Comparison of ENCODE assay signal across 17 cellular contexts in genomic region chrX:86103061-86103460, GRCh38. TPM values are rescaled to one million over a fixed set of nuclear protein-coding genes. Genes with fewer than 3 reads are reported as not detected.
DNase-seq lines count a peak whose midpoint lies in the region; ATAC-seq and TF ChIP-seq lines count a peak whose summit lies in the region.
"Had no signal": no experiment of that assay in that cellular context is flagged by ENCODE, and none has a peak within 500 bp of the region (broad histone marks: within the 10 kb centered on the region; RNA-seq: fewer than 3 reads in every experiment).

No MANE protein-coding gene starts in this region.

- H3K27ac Mint-ChIP-seq in naive thymus-derived CD8-positive, alpha-beta T cell: no peak overlapping the region
- H3K27ac Mint-ChIP-seq: B cell; CD8-positive, alpha-beta T cell; H9 had no signal

- peaks cover 2% of the 10 kb centered on the region for H3K9me3 ChIP-seq in mammary epithelial cell (replicated peaks; ENCODE audit: insufficient read depth, low read length)

- H3K4me3 Mint-ChIP-seq in naive thymus-derived CD8-positive, alpha-beta T cell: no peak overlapping the region
- H3K4me3 Mint-ChIP-seq: B cell; CD8-positive, alpha-beta T cell; H9 had no signal

- dilution Hi-C loops in mammary epithelial cell (cut with HindIII; ENCODE audit: low sequenced_read_pairs): no loop called here

- no peak overlapping the region for H3K9ac ChIP-seq in mammary epithelial cell (ENCODE audit: insufficient read depth, low read length)
- H3K9ac ChIP-seq: BLaER1 treated with 17β-estradiol and CSF1 and Interleukin-3, amounts not matched to agents 10 nM and 100 nM had no signal

- H3K9me3 Mint-ChIP-seq in naive thymus-derived CD8-positive, alpha-beta T cell: no peaks in the 10 kb centered on the region
- H3K9me3 Mint-ChIP-seq: CD8-positive, alpha-beta T cell had no signal

- H2AFZ ChIP-seq in mammary epithelial cell (ENCODE audit: low read depth, low read length): no peak overlapping the region

- ATAC-seq in GM21723 (IDR thresholded peaks at IDR 0.05; ENCODE audit: unreplicated experiment) (no peak), GM19397 (IDR thresholded peaks at IDR 0.05; ENCODE audit: unreplicated experiment) (no peak)
- ATAC-seq in naive thymus-derived CD8-positive, alpha-beta T cell: no peak
- ATAC-seq: CD8-positive, alpha-beta T cell had no signal

- H3K27ac ChIP-seq in mammary epithelial cell (ENCODE audit: insufficient read depth, low read depth, low read length): no peak overlapping the region
- H3K27ac ChIP-seq: BLaER1 treated with 17β-estradiol and CSF1 and Interleukin-3, amounts not matched to agents 10 nM and 100 nM had no signal

- H3K4me3 ChIP-seq in mammary epithelial cell (replicated peaks in 1 of 3; ENCODE audit: insufficient read depth in 1 of 3, low read depth in 2 of 3, low read length in 3 of 3): no peak overlapping the region
- H3K4me3 ChIP-seq: BLaER1 treated with 17β-estradiol and CSF1 and Interleukin-3, amounts not matched to agents 10 nM and 100 nM had no signal

- TF ChIP-seq CTCF in mammary epithelial cell (conservative IDR thresholded peaks at IDR 0.05 in 1 of 2, IDR thresholded peaks at IDR 0.05 in 1 of 2; ENCODE audit: extremely low read depth in 1 of 2, insufficient read depth in 1 of 2, low read depth in 1 of 2, low read length in 2 of 2): no peak

- CTCF ChIA-PET in mammary epithelial cell (lab: Charles Lee; ENCODE audit: low non-redundant PET): no interaction called here

- H3K27me3 ChIP-seq in mammary epithelial cell (ENCODE audit: insufficient read depth, low read length): no peaks in the 10 kb centered on the region

- BruUV-seq in mammary epithelial cell (replicated peaks; lab: Mats Ljungman, UMichigan): no TSS peak

- 0% methylated on average over 1 of the region's 1 CpG for WGBS in mammary epithelial cell (ENCODE audit: low coverage, missing lambda C conversion rate)

- DNase-seq in ELF-1 (ENCODE audit: low read depth, low spot score): peak; percentile 24
- peak; percentile 42 for DNase-seq in mammary epithelial cell
- DNase-seq in epidermal melanocyte (ENCODE audit: insufficient read length, low spot score): peak; percentile 12
- peak; percentile 83 for DNase-seq in foreskin melanocyte
- no peak for DNase-seq in NCI-H748 (lab: John Stamatoyannopoulos, UW; ENCODE audit: unreplicated experiment)
- DNase-seq in naive thymus-derived CD8-positive, alpha-beta T cell: no peak
- DNase-seq: 8988T; Calu3; CD8-positive, alpha-beta T cell; GDM1; H9 had no signal

- H4K20me1 ChIP-seq in mammary epithelial cell (ENCODE audit: insufficient read depth, low read length): no peaks in the 10 kb centered on the region
- H4K20me1 ChIP-seq: BLaER1 treated with 17β-estradiol and CSF1 and Interleukin-3, amounts not matched to agents 10 nM and 100 nM had no signal

- H3K79me2 ChIP-seq in mammary epithelial cell (ENCODE audit: insufficient read depth, low read length): no peaks in the 10 kb centered on the region

- H3K27me3 Mint-ChIP-seq in naive thymus-derived CD8-positive, alpha-beta T cell: peaks cover 0 to 10% (median 0%) of the 10 kb centered on the region in 5 donors
- H3K27me3 Mint-ChIP-seq: B cell had no signal

- H3K36me3 Mint-ChIP-seq in naive thymus-derived CD8-positive, alpha-beta T cell: no peaks in the 10 kb centered on the region
- H3K36me3 Mint-ChIP-seq: CD8-positive, alpha-beta T cell had no signal

- intact Hi-C loops in mammary epithelial cell (cut with micrococcal nuclease): no loop called here

- H3K36me3 ChIP-seq in mammary epithelial cell (ENCODE audit: insufficient read depth, low read length): no peaks in the 10 kb centered on the region
- H3K36me3 ChIP-seq: BLaER1 treated with 17β-estradiol and CSF1 and Interleukin-3, amounts not matched to agents 10 nM and 100 nM had no signal

- POLR2A ChIA-PET in naive thymus-derived CD8-positive, alpha-beta T cell (lab: Charles Lee): no interaction called here

- in situ Hi-C loops in mammary epithelial cell (cut with MboI; ENCODE audit: low sequenced_read_pairs in 2 of 2): no loop called here

- no peaks in the 10 kb centered on the region for H3K4me1 ChIP-seq in mammary epithelial cell (ENCODE audit: insufficient read depth, low read length)
- H3K4me1 ChIP-seq: BLaER1 treated with 17β-estradiol and CSF1 and Interleukin-3, amounts not matched to agents 10 nM and 100 nM had no signal

- no peaks in the 10 kb centered on the region for H3K4me1 Mint-ChIP-seq in naive thymus-derived CD8-positive, alpha-beta T cell
- H3K4me1 Mint-ChIP-seq: B cell had no signal

- H3K4me2 ChIP-seq in mammary epithelial cell (ENCODE audit: insufficient read depth, low read depth, low read length): no peak overlapping the region
- H3K4me2 ChIP-seq: BLaER1 treated with 17β-estradiol and CSF1 and Interleukin-3, amounts not matched to agents 10 nM and 100 nM had no signal

RNA-seq across cellular contexts. Expression of gene DACH2, which starts 45.2 kb away (rescaled TPM):
- total RNA-seq in mammary epithelial cell: under 1 TPM in 1 of 2 donors, not detected in 1; 0.28 TPM
- polyA plus RNA-seq in mammary epithelial cell: 0.05 TPM
- polyA minus RNA-seq in mammary epithelial cell: not detected
- total RNA-seq in naive thymus-derived CD8-positive, alpha-beta T cell: not detected
- not detected for polyA plus RNA-seq in naive thymus-derived CD8-positive, alpha-beta T cell
- total RNA-seq: A673; B cell; Calu3; CD8-positive, alpha-beta T cell; HT-29 had no signal

RNA-seq across cellular contexts. Expression of gene CHM, which starts 55.7 kb away (rescaled TPM):
- total RNA-seq in mammary epithelial cell: 10 to 100 TPM; 21.8 to 29.6 TPM
- polyA plus RNA-seq in mammary epithelial cell: 11.1 TPM
- 12.7 TPM for polyA minus RNA-seq in mammary epithelial cell
- total RNA-seq in naive thymus-derived CD8-positive, alpha-beta T cell: 10 to 100 TPM; 20.4 to 21.8 TPM
- 1 to 10 TPM; 5.3 to 6.7 (median 6.0) TPM for polyA plus RNA-seq in naive thymus-derived CD8-positive, alpha-beta T cell

Comparison
In these comparisons a context has a peak if more than half of its experiments do, and no peak if none do; other contexts are left out.
1. DNase-seq: peak in ELF-1 (single experiment), mammary epithelial cell (single experiment), epidermal melanocyte (single experiment) and foreskin melanocyte (single experiment); none in NCI-H748 (single experiment) and naive thymus-derived CD8-positive, alpha-beta T cell (0 of 10).